ENCODE assay signal across 23 cellular contexts in the genomic region with DNA sequence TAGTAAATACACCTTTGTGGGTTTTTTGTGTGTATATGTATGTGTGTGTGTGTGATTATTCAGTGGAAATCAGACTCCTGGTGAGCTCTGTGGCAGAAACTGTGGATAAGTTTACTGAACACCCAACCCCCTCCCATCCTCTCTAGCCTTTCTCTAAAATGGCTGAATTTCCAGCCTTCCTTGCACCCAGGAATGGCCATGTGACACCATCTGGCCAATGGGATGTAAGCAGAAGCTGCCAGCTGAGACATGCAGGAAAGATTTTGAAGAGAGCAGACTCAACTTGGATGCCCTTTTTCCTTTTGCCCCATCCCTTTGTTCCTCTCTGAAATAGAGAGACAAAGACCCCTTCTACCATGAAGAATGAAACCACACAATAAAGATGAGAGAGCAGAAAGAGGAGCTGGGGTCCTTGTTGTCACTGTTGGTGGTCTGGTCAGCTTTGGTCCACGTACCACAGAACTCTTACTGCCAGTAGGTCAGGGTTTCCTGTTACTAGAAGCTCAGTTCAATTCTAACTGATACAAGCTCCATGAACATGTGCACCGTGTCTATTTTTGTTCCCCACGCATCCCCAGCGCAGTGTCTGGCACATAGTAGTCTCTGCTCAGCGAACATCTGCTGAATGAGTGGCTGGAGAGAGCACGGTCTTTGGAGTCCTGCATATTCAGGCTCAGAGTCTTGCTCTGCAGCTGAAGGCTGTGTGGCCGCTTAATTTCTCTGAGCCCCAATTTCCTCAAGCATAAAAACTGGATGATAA. TPM values are rescaled to one million over a fixed set of nuclear protein-coding genes. Genes with fewer than 3 reads are reported as not detected.
"Had no signal": no experiment of that assay in that cellular context is flagged by ENCODE, and none has a peak within 500 bp of the region (broad histone marks: within the 10 kb centered on the region; RNA-seq: fewer than 3 reads in every experiment).

No MANE protein-coding gene starts in this region.

- H3K4me3 ChIP-seq: dorsolateral prefrontal cortex, heart right ventricle, left ventricle myocardium inferior, lower lobe of right lung, suprapubic skin, thyroid gland, upper lobe of left lung, vagina had no signal

- H3K4me1 Mint-ChIP-seq: memory B cell, mesothelial cell of epicardium, natural killer cell had no signal

- H3K27ac Mint-ChIP-seq: memory B cell, mesothelial cell of epicardium, natural killer cell had no signal

- H3K36me3 ChIP-seq: heart right ventricle, left ventricle myocardium inferior, lower lobe of right lung, neutrophil, suprapubic skin, thyroid gland, upper lobe of left lung, vagina had no signal

- H3K27me3 ChIP-seq: thyroid gland, upper lobe of left lung, vagina had no signal

- H3K9me3 ChIP-seq: lower lobe of right lung, neutrophil, suprapubic skin, thyroid gland, upper lobe of left lung, vagina had no signal

- ATAC-seq: esophagus mucosa; heart right ventricle; left cardiac atrium; lower lobe of right lung; natural killer cell; stimulated activated naive CD8-positive, alpha-beta T cell treated with anti-CD3 and anti-CD28 coated beads, Interleukin-15, Interleukin-2, amounts not matched to agents 100 U/mL and 50 U/mL, for 24 hours had no signal

- H3K4me1 ChIP-seq: heart right ventricle, left ventricle myocardium inferior, lower lobe of right lung, suprapubic skin, thyroid gland, upper lobe of left lung, vagina had no signal

- DNase-seq: cortex of kidney; effector CD8-positive, alpha-beta T cell; heart right ventricle; kidney; left cardiac atrium; left ventricle myocardium inferior; lower lobe of right lung; natural killer cell; small intestine; stimulated activated CD4-positive, alpha-beta T cell treated with anti-CD3 and anti-CD28 coated beads, Interleukin-2, amount 100 ng/mL, for 48 hours; stimulated activated naive CD8-positive, alpha-beta T cell treated with anti-CD3 and anti-CD28 coated beads, Interleukin-15, Interleukin-2, amounts not matched to agents 100 U/mL and 50 U/mL, for 24 hours; thyroid gland; upper lobe of left lung had no signal

- H3K9me3 Mint-ChIP-seq: mesothelial cell of epicardium, natural killer cell had no signal

- H3K4me3 Mint-ChIP-seq: memory B cell, mesothelial cell of epicardium, natural killer cell had no signal

- H3K36me3 Mint-ChIP-seq: memory B cell, mesothelial cell of epicardium, natural killer cell had no signal

- H3K27ac ChIP-seq: heart right ventricle, left ventricle myocardium inferior, lower lobe of right lung, neutrophil, suprapubic skin, thyroid gland, upper lobe of left lung, vagina had no signal

RNA-seq across cellular contexts. Expression of gene SEZ6L, which starts 57.5 kb away (rescaled TPM):
- total RNA-seq: fibroblast of lung, osteoblast, pulmonary artery endothelial cell had no signal
- polyA plus RNA-seq: fibroblast of lung had no signal
